8 cellular contexts compared by ENCODE assay signal in the genomic region with DNA sequence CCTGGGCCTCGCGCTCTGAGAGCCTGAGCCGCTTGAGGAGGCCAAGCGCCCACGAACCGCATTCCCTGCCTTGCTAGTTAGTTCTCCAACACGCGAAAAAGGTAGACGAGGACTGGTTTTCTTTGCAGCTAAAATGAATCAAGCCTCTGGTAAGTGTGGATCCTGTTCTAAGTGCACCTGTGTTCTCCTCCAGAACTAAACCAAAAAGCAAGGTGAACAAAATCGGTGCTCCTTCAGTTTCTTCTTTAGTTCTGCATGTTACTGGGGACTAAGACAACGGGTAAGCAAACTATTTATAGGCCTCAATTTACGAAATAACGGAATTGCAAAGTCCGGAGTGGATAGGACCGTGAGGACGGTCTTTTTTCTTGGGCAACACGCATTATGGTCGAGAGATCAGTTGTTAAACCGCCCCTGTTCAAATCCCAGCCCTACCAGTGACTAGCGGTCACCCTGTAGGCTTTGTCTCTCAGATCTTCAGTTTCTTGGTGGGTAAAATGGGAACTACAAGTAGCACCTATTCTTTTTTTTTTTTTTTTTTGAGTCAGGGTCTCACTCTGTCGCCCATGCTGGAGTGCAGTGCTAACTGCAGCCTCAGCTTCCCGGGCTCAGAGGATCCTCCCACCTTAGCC. TPM values are rescaled to one million over a fixed set of nuclear protein-coding genes. Genes with fewer than 3 reads are reported as not detected.
DNase-seq lines count a peak whose midpoint lies in the region; ATAC-seq, FAIRE-seq and TF ChIP-seq lines count a peak whose summit lies in the region.

No MANE protein-coding gene starts in this region.

- peaks cover 0 to 22% (median 13%) of the 10 kb centered on the region in 11 experiments; a peak in 12 of 22 replicates for H3K36me3 ChIP-seq in BLaER1 treated with 17β-estradiol and CSF1 and Interleukin-3, amounts not matched to agents 10 nM and 100 nM
- H3K36me3 ChIP-seq in HUES64 (ENCODE audit: insufficient read depth, low read length) (no peaks in the 10 kb centered on the region), kidney (ENCODE audit: control insufficient read depth in 1 of 2, insufficient read depth in 2 of 2, low read length in 2 of 2) (no peaks in the 10 kb centered on the region), testis (ENCODE audit: low read depth, missing control alignments) (no peaks in the 10 kb centered on the region)

- TF ChIP-seq POLR2A in testis (IDR thresholded peaks at IDR 0.05) = no peak

- peak overlapping the region; percentile 79 to 99 (median 94) for H3K27ac ChIP-seq in BLaER1 treated with 17β-estradiol and CSF1 and Interleukin-3, amounts not matched to agents 10 nM and 100 nM
- H3K27ac ChIP-seq in HUES64 (ENCODE audit: low read depth, low read length) = peak overlapping the region; percentile 70; the same call in 1 of the 2 replicates
- peak overlapping the region; percentile 90 to 92 for H3K27ac ChIP-seq in kidney (ENCODE audit: low read depth in 2 of 2, low read length in 2 of 2)
- peak overlapping the region; percentile 57 to 87 for H3K27ac ChIP-seq in testis

- WGBS in HUES64 = 5% methylated on average over 22 of the region's 22 CpGs
- WGBS in testis, 2 donors = 2 to 3% methylated on average over 16 to 22 of the region's 22 CpGs

- H3K4me1 ChIP-seq in BLaER1 treated with 17β-estradiol and CSF1 and Interleukin-3, amounts not matched to agents 10 nM and 100 nM = peaks cover 49 to 72% (median 64%) of the 10 kb centered on the region in 10 experiments
- H3K4me1 ChIP-seq in HUES64 (ENCODE audit: insufficient read depth, low read length) (peaks cover 13% of the 10 kb centered on the region), kidney (ENCODE audit: control insufficient read depth in 1 of 2, insufficient read depth in 1 of 2, low read depth in 1 of 2, low read length in 2 of 2) (peaks cover 12 to 17% of the 10 kb centered on the region in 2 donors), testis (peaks cover 28% of the 10 kb centered on the region)

- peak overlapping the region; percentile 62 to 96 (median 88) for H3K4me3 ChIP-seq in BLaER1 treated with 17β-estradiol and CSF1 and Interleukin-3, amounts not matched to agents 10 nM and 100 nM
- peak overlapping the region; percentile 77 for H3K4me3 ChIP-seq in HUES64 (ENCODE audit: low read length)
- peak overlapping the region; percentile 81 to 89 for H3K4me3 ChIP-seq in kidney (ENCODE audit: low read length in 2 of 2)
- H3K4me3 ChIP-seq in testis = peak overlapping the region; percentile 72 to 87

- H3K4me1 Mint-ChIP-seq in activated naive CD8-positive, alpha-beta T cell treated with anti-CD3 and anti-CD28 coated beads, Interleukin-2, amount 50 U/mL, for 24 hours = peaks cover 48% of the 10 kb centered on the region

- TF ChIP-seq CTCF in kidney (IDR thresholded peaks at IDR 0.05; ENCODE audit: borderline replicate concordance, extremely low read depth, insufficient read depth) (no peak), testis (IDR thresholded peaks at IDR 0.05) (peak in 2 of 3 experiments; percentile 29 to 33)

- H3K36me3 Mint-ChIP-seq in activated naive CD8-positive, alpha-beta T cell treated with anti-CD3 and anti-CD28 coated beads, Interleukin-2, amount 50 U/mL, for 24 hours (ENCODE audit: low read depth) = peaks cover 20% of the 10 kb centered on the region

- peaks cover 36 to 74% (median 45%) of the 10 kb centered on the region in 11 experiments for H4K20me1 ChIP-seq in BLaER1 treated with 17β-estradiol and CSF1 and Interleukin-3, amounts not matched to agents 10 nM and 100 nM

- peak overlapping the region; percentile 88 to 100 (median 99) for H3K9ac ChIP-seq in BLaER1 treated with 17β-estradiol and CSF1 and Interleukin-3, amounts not matched to agents 10 nM and 100 nM
- H3K9ac ChIP-seq in HUES64 (ENCODE audit: low read depth, low read length) (peak overlapping the region; percentile 72), kidney (ENCODE audit: low read length in 2 of 2) (peak overlapping the region; percentile 77 to 80)

- no peaks in the 10 kb centered on the region for H3K9me3 Mint-ChIP-seq in activated naive CD8-positive, alpha-beta T cell treated with anti-CD3 and anti-CD28 coated beads, Interleukin-2, amount 50 U/mL, for 24 hours

- intact Hi-C loops in kidney (cut with DNase I) (no loop called here), testis (cut with DNase I; ENCODE audit: low total_unique reads) (no loop called here)

- H3K27ac Mint-ChIP-seq in activated naive CD8-positive, alpha-beta T cell treated with anti-CD3 and anti-CD28 coated beads, Interleukin-2, amount 50 U/mL, for 24 hours = peak overlapping the region; percentile 92

- no peak for DNase-seq in activated naive CD8-positive, alpha-beta T cell treated with anti-CD3 and anti-CD28 coated beads, Interleukin-2, amount 50 U/mL, for 24 hours
- DNase-seq in kidney (no peak), testis (no peak), middle frontal gyrus (ENCODE audit: extremely low spot score, low spot score) (no peak), NCI-H524 (lab: John Stamatoyannopoulos, UW) (no peak)
- DNase-seq in NK-92 treated with Interleukin-12 subunit alpha and Interleukin-12 subunit beta, amount 100 ng/mL, for 24 hours (lab: John Stamatoyannopoulos, UW) = no peak

- H3K4me3 Mint-ChIP-seq in activated naive CD8-positive, alpha-beta T cell treated with anti-CD3 and anti-CD28 coated beads, Interleukin-2, amount 50 U/mL, for 24 hours = peak overlapping the region; percentile 88

- ATAC-seq in activated naive CD8-positive, alpha-beta T cell treated with anti-CD3 and anti-CD28 coated beads, Interleukin-2, amount 50 U/mL, for 24 hours = no peak

- H3K27me3 ChIP-seq in BLaER1 treated with 17β-estradiol and CSF1 and Interleukin-3, amounts not matched to agents 10 nM and 100 nM = no peaks in the 10 kb centered on the region
- H3K27me3 ChIP-seq in HUES64 (ENCODE audit: insufficient read depth, low read length) = no peaks in the 10 kb centered on the region
- H3K27me3 ChIP-seq in testis = no peaks in the 10 kb centered on the region

- H3K9me3 ChIP-seq in BLaER1 treated with 17β-estradiol and CSF1 and Interleukin-3, amounts not matched to agents 10 nM and 100 nM (replicated peaks in 1 of 11) = no peaks in the 10 kb centered on the region
- H3K9me3 ChIP-seq in HUES64 (ENCODE audit: insufficient read depth, low read depth, low read length) = no peaks in the 10 kb centered on the region
- no peaks in the 10 kb centered on the region for H3K9me3 ChIP-seq in kidney (ENCODE audit: control insufficient read depth in 1 of 2, low read length in 2 of 2)
- no peaks in the 10 kb centered on the region for H3K9me3 ChIP-seq in testis

- no peak for FAIRE-seq in kidney (lab: Jason Lieb, UNC)

- peaks cover 2% of the 10 kb centered on the region for H3K27me3 Mint-ChIP-seq in activated naive CD8-positive, alpha-beta T cell treated with anti-CD3 and anti-CD28 coated beads, Interleukin-2, amount 50 U/mL, for 24 hours

- H3K4me2 ChIP-seq in BLaER1 treated with 17β-estradiol and CSF1 and Interleukin-3, amounts not matched to agents 10 nM and 100 nM = peak overlapping the region; percentile 86 to 99 (median 92)

RNA-seq across cellular contexts. Expression of a gene that starts 1.0 kb away (rescaled TPM):
- 67.8 TPM for polyA plus RNA-seq in HUES64 (2013, experiment 1 of 2)
- 71.1 TPM for polyA plus RNA-seq in HUES64 (2013, experiment 2 of 2)
- total RNA-seq in kidney = 154 TPM
- polyA plus RNA-seq in kidney (ENCODE audit: insufficient read depth, low read depth, low replicate concordance) = 36.2 TPM
- 100 to 1,000 TPM; 150 to 187 TPM for total RNA-seq in testis
- 49.7 TPM for polyA plus RNA-seq in testis (ENCODE audit: insufficient read depth, low read depth, low replicate concordance)

RNA-seq across cellular contexts. Expression of a gene that starts 16.8 kb away (rescaled TPM):
- 44.5 TPM for polyA plus RNA-seq in HUES64 (2013, experiment 1 of 2)
- polyA plus RNA-seq in HUES64 (2013, experiment 2 of 2) = 44.8 TPM
- total RNA-seq in kidney (108 TPM), testis (100 to 1,000 TPM; 275 to 307 TPM)
- polyA plus RNA-seq in kidney (ENCODE audit: insufficient read depth, low read depth, low replicate concordance) (71.0 TPM), testis (ENCODE audit: insufficient read depth, low read depth, low replicate concordance) (97.9 TPM)
